13 cellular contexts compared by ENCODE assay signal in the genomic region with DNA sequence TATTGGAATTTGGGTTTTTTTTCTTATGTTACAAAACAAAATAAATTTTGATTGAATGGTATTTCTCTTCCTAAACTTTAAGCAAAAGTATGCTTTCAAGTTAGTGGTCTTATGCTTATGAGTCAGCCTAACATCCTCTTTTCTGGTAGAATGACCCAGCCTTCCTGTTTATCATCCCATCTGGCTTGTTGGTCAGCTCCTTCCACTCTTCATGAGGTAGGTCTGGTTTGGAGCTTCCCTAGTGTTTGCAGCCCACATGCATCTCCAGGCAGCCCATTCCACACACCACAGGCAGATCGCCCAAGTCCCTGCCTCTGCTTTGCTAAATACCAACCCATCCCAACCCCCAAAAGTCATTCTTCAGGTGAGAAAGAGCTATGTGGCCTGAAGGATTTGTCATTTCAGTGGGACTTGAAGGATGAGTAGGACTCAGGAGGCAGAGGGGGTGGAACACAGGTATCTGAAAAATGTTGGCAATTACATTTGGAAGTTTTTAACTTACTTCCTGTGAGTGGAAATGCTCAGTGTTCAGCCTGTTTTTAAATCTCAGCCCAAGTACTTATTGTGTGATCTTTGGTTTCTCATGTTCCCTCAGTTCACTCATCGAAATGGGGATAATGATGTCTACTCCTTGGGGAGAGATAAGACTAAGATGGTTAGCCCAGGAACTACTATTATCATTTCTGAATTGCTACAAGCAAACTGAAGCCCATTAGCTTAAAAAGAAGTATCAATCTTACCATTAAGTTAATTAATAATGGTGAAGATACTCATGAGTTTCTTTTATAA.
DNase-seq lines count a peak whose midpoint lies in the region; ATAC-seq and TF ChIP-seq lines count a peak whose summit lies in the region.
"Had no signal": no experiment of that assay in that cellular context is flagged by ENCODE, and none has a peak within 500 bp of the region (broad histone marks: within the 10 kb centered on the region; RNA-seq: fewer than 3 reads in every experiment).

No MANE protein-coding gene starts in this region.

- CTCF ChIA-PET in CD8-positive, alpha-beta memory T cell (lab: Charles Lee), result no interaction called here
- CTCF ChIA-PET in OCI-LY7 (lab: Charles Lee; ENCODE audit: unreplicated experiment), result no interaction called here
- CTCF ChIA-PET in WTC11 (lab: Charles Lee), result no interaction called here

- no peak overlapping the region for H2AFZ ChIP-seq in OCI-LY7 (ENCODE audit: low read length)

- H3K9me2 ChIP-seq in OCI-LY7 (ENCODE audit: insufficient read depth, low read length), result no peaks in the 10 kb centered on the region

- no peaks in the 10 kb centered on the region for H3K36me3 ChIP-seq in CD8-positive, alpha-beta memory T cell (ENCODE audit: insufficient read depth, low read length)
- H3K36me3 ChIP-seq in mucosa of descending colon (ENCODE audit: low read depth), result no peaks in the 10 kb centered on the region
- no peaks in the 10 kb centered on the region for H3K36me3 ChIP-seq in OCI-LY7 (ENCODE audit: insufficient read depth, low read length)

- H3K27ac Mint-ChIP-seq in CD8-positive, alpha-beta memory T cell, result no peak overlapping the region
- H3K27ac Mint-ChIP-seq in WTC11, result no peak overlapping the region

- POLR2A ChIA-PET in CD8-positive, alpha-beta memory T cell (lab: Charles Lee), result no interaction called here
- POLR2A ChIA-PET in OCI-LY7 (lab: Charles Lee), result no interaction called here
- POLR2A ChIA-PET in WTC11 (lab: Charles Lee), result no interaction called here

- H3K79me2 ChIP-seq in OCI-LY7 (ENCODE audit: insufficient read depth, low read depth, low read length), result no peaks in the 10 kb centered on the region

- in situ Hi-C loops in astrocyte of the spinal cord (cut with HindIII; ENCODE audit: low sequenced_read_pairs), result no loop called here

- no peaks in the 10 kb centered on the region for H3K27me3 ChIP-seq in CD8-positive, alpha-beta memory T cell (ENCODE audit: insufficient read depth, low read length, poor library complexity, severe bottlenecking)

- intact Hi-C loops in mucosa of descending colon (cut with DNase I, micrococcal nuclease), result no loop called here
- intact Hi-C loops in OCI-LY7 (cut with micrococcal nuclease; ENCODE audit: unreplicated experiment), result no loop called here

- peaks cover 0 to 2% (median 0%) of the 10 kb centered on the region in 5 donors for H3K9me3 Mint-ChIP-seq in CD8-positive, alpha-beta memory T cell
- H3K9me3 Mint-ChIP-seq in WTC11, result peaks cover 12% of the 10 kb centered on the region
- H3K9me3 Mint-ChIP-seq: central memory CD8-positive, alpha-beta T cell had no signal

- peaks cover 0 to 2% (median 0%) of the 10 kb centered on the region in 3 donors for H3K36me3 Mint-ChIP-seq in CD8-positive, alpha-beta memory T cell
- H3K36me3 Mint-ChIP-seq in WTC11, result no peaks in the 10 kb centered on the region

- H3K4me1 ChIP-seq in CD8-positive, alpha-beta memory T cell (ENCODE audit: insufficient read depth, low read length), result no peaks in the 10 kb centered on the region
- H3K4me1 ChIP-seq in mucosa of descending colon (ENCODE audit: low read depth) (no peaks in the 10 kb centered on the region), OCI-LY7 (ENCODE audit: insufficient read depth, low read length, poor library complexity, severe bottlenecking) (no peaks in the 10 kb centered on the region)

- peak; percentile 38 for ATAC-seq in mucosa of descending colon
- ATAC-seq in WTC11, result no peak
- ATAC-seq: HCT116 had no signal

- no peaks in the 10 kb centered on the region for H3K9me3 ChIP-seq in CD8-positive, alpha-beta memory T cell (ENCODE audit: low read length)
- H3K9me3 ChIP-seq in mucosa of descending colon, result no peaks in the 10 kb centered on the region
- H3K9me3 ChIP-seq in OCI-LY7 (ENCODE audit: low read length), result no peaks in the 10 kb centered on the region

- no peaks in the 10 kb centered on the region for H4K20me1 ChIP-seq in OCI-LY7 (ENCODE audit: insufficient read depth, low read length)

- peak overlapping the region; percentile 83 for H3K27ac ChIP-seq in CD8-positive, alpha-beta memory T cell (ENCODE audit: low read depth, low read length)
- no peak overlapping the region for H3K27ac ChIP-seq in OCI-LY7 (ENCODE audit: low read depth, low read length, poor library complexity, severe bottlenecking)
- H3K27ac ChIP-seq: SK-N-MC had no signal

- no peak overlapping the region for H3K4me2 ChIP-seq in OCI-LY7 (ENCODE audit: low read length)

- BruUV-seq in OCI-LY7 (replicated peaks; lab: Mats Ljungman, UMichigan), result no TSS peak

- TF ChIP-seq CTCF in astrocyte of the spinal cord (IDR thresholded peaks at IDR 0.05; ENCODE audit: low read depth, low read length) (no peak), mucosa of descending colon (IDR thresholded peaks at IDR 0.05) (no peak), OCI-LY7 (conservative IDR thresholded peaks at IDR 0.05; ENCODE audit: low read length) (no peak), WTC11 (IDR thresholded peaks at IDR 0.05) (no peak)

- no peak for DNase-seq in CD8-positive, alpha-beta memory T cell
- peak; percentile 77 for DNase-seq in LHCN-M2 (ENCODE audit: low read depth)
- DNase-seq in astrocyte of the spinal cord (ENCODE audit: low read depth, low spot score), result peak; percentile 88
- no peak for DNase-seq in mucosa of descending colon
- no peak for DNase-seq in OCI-LY7 (ENCODE audit: low spot score)
- no peak for DNase-seq in NCI-H1417 (lab: John Stamatoyannopoulos, UW)
- no peak for DNase-seq in WTC11 (ENCODE audit: low spot score)
- DNase-seq in NCI-H2107 treated with DMSO at 0.1 percent for 48 hours (lab: John Stamatoyannopoulos, UW; ENCODE audit: unreplicated experiment), result no peak
- DNase-seq: DND-41, NCI-H2029 treated with DMSO at 0.1 percent for 48 hours had no signal

- H3K4me3 ChIP-seq in CD8-positive, alpha-beta memory T cell (ENCODE audit: low read length), result no peak overlapping the region
- H3K4me3 ChIP-seq in astrocyte of the spinal cord (ENCODE audit: low read depth, low read length), result no peak overlapping the region
- no peak overlapping the region for H3K4me3 ChIP-seq in mucosa of descending colon
- H3K4me3 ChIP-seq in OCI-LY7 (ENCODE audit: low read depth, low read length, poor library complexity, severe bottlenecking), result no peak overlapping the region
- H3K4me3 ChIP-seq: SK-N-MC had no signal

- no peaks in the 10 kb centered on the region for H3K4me1 Mint-ChIP-seq in CD8-positive, alpha-beta memory T cell
- H3K4me1 Mint-ChIP-seq in WTC11, result peaks cover 3% of the 10 kb centered on the region
- H3K4me1 Mint-ChIP-seq: central memory CD8-positive, alpha-beta T cell had no signal

- H3K4me3 Mint-ChIP-seq in CD8-positive, alpha-beta memory T cell, result no peak overlapping the region
- H3K4me3 Mint-ChIP-seq in WTC11, result no peak overlapping the region
- H3K4me3 Mint-ChIP-seq: central memory CD8-positive, alpha-beta T cell had no signal

- H3K27me3 Mint-ChIP-seq in CD8-positive, alpha-beta memory T cell, result peaks cover 5 to 14% of the 10 kb centered on the region in 2 donors
- no peaks in the 10 kb centered on the region for H3K27me3 Mint-ChIP-seq in WTC11 (ENCODE audit: low read depth)

TF ChIP-seq in WTC11, 78 proteins besides CTCF, POLR2A, EP300 and RAD21:
- TF ChIP-seq RELA (CRISPR knock-in tag; IDR thresholded peaks at IDR 0.05; ENCODE audit: borderline replicate concordance), result no peak
- TF ChIP-seq PREB (CRISPR knock-in tag; IDR thresholded peaks at IDR 0.05; ENCODE audit: borderline replicate concordance), result no peak
- no peak for TF ChIP-seq NFYB (CRISPR knock-in tag; conservative IDR thresholded peaks at IDR 0.05; ENCODE audit: low read depth)
- no peak for TF ChIP-seq ELF4 (CRISPR knock-in tag; IDR thresholded peaks at IDR 0.05; ENCODE audit: low read depth)
- no peak for TF ChIP-seq FOXJ3 (CRISPR knock-in tag; IDR thresholded peaks at IDR 0.05; ENCODE audit: borderline replicate concordance)
- TF ChIP-seq, protein P1, sequence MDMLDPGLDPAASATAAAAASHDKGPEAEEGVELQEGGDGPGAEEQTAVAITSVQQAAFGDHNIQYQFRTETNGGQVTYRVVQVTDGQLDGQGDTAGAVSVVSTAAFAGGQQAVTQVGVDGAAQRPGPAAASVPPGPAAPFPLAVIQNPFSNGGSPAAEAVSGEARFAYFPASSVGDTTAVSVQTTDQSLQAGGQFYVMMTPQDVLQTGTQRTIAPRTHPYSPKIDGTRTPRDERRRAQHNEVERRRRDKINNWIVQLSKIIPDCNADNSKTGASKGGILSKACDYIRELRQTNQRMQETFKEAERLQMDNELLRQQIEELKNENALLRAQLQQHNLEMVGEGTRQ (CRISPR knock-in tag; IDR thresholded peaks at IDR 0.05), result no peak
- no peak for TF ChIP-seq MYBL2 (CRISPR knock-in tag; IDR thresholded peaks at IDR 0.05)
- TF ChIP-seq, protein P2, sequence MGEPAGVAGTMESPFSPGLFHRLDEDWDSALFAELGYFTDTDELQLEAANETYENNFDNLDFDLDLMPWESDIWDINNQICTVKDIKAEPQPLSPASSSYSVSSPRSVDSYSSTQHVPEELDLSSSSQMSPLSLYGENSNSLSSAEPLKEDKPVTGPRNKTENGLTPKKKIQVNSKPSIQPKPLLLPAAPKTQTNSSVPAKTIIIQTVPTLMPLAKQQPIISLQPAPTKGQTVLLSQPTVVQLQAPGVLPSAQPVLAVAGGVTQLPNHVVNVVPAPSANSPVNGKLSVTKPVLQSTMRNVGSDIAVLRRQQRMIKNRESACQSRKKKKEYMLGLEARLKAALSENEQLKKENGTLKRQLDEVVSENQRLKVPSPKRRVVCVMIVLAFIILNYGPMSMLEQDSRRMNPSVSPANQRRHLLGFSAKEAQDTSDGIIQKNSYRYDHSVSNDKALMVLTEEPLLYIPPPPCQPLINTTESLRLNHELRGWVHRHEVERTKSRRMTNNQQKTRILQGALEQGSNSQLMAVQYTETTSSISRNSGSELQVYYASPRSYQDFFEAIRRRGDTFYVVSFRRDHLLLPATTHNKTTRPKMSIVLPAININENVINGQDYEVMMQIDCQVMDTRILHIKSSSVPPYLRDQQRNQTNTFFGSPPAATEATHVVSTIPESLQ (CRISPR knock-in tag; IDR thresholded peaks at IDR 0.05), result no peak
- TF ChIP-seq ATF1 (CRISPR knock-in tag; IDR thresholded peaks at IDR 0.05), result no peak
- TF ChIP-seq NR3C1 (CRISPR knock-in tag; conservative IDR thresholded peaks at IDR 0.05; ENCODE audit: low read depth), result no peak

Comparison
In these comparisons a context has a peak if more than half of its experiments do, and no peak if none do; other contexts are left out.
1. DNase-seq: peak in LHCN-M2 (single experiment) and astrocyte of the spinal cord (single experiment); none in CD8-positive, alpha-beta memory T cell (0 of 5), mucosa of descending colon (0 of 3), OCI-LY7 (single experiment), NCI-H1417 (0 of 3), WTC11 (single experiment) and NCI-H2107 treated with DMSO at 0.1 percent for 48 hours (single experiment).